ENCODE assay signal across 10 cellular contexts in the genomic region with DNA sequence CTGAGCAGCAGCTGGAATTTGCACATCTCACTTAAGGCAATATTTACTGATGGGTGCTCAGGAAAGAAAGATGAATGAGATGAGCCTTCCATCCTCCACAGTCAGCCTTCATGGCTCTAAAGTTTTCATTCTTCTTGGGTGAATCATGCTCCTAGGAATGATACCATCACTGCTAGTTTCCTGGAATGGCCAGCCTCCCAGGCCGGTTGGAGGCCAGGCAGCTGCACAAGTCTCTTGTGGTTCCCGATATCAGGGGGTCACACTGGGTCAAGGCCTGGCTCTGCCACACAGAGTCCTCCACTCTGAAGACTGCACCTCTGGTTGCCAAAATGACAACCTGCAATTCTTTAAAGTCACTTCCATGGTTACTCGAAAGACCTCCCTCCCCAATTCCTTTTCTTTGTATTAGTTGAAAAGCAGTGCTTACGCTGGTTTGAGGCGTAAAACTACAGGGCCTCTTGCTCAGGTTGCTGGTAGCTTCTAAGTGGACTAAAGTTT. TPM values are rescaled to one million over a fixed set of nuclear protein-coding genes. Genes with fewer than 3 reads are reported as not detected.
DNase-seq lines count a peak whose midpoint lies in the region; ATAC-seq and TF ChIP-seq lines count a peak whose summit lies in the region.
"Had no signal": no experiment of that assay in that cellular context is flagged by ENCODE, and none has a peak within 500 bp of the region (broad histone marks: within the 10 kb centered on the region; RNA-seq: fewer than 3 reads in every experiment).

No MANE protein-coding gene starts in this region.

- DNase-seq in H4 (ENCODE audit: low spot score) (peak; percentile 80), adipocyte (ENCODE audit: low read depth) (peak; percentile 48), heart right ventricle (peak; percentile 12 to 48), skeletal muscle cell (ENCODE audit: low read depth) (peak; percentile 63), ureter (ENCODE audit: low spot score) (no peak), NCI-H1694 treated with DMSO at 0.1 percent for 48 hours (lab: John Stamatoyannopoulos, UW) (no peak), NCI-H128 (lab: John Stamatoyannopoulos, UW; ENCODE audit: unreplicated experiment) (no peak)
- no peak for DNase-seq in activated naive CD4-positive, alpha-beta T cell treated with anti-CD3 and anti-CD28 coated beads for 36 hours
- DNase-seq: effector CD4-positive, alpha-beta T cell; natural killer cell had no signal

- peak overlapping the region in 9 of 10 donors; percentile 11 to 72 (median 58) for H3K27ac ChIP-seq in heart right ventricle

- H3K4me3 ChIP-seq in adipocyte (ENCODE audit: low read length) (no peak overlapping the region), heart right ventricle (no peak overlapping the region), skeletal muscle cell (ENCODE audit: low read depth, low read length) (no peak overlapping the region)

- ATAC-seq in heart right ventricle = peak in 7 of 8 donors; percentile 41 to 87 (median 53)
- ATAC-seq: natural killer cell had no signal

- H3K36me3 ChIP-seq in adipocyte (ENCODE audit: control insufficient read depth, insufficient read depth, low read length, severe bottlenecking) (no peaks in the 10 kb centered on the region), heart right ventricle (no peaks in the 10 kb centered on the region)

- intact Hi-C loops in heart right ventricle (cut with DNase I) = loop anchor here in 7 of 10 donors (2.0 to 10.0 kb wide), 8 partner anchors 38 to 95 kb away; a partner anchor contains a TSS
- intact Hi-C loops in activated naive CD4-positive, alpha-beta T cell treated with anti-CD3 and anti-CD28 coated beads for 36 hours (cut with micrococcal nuclease) = no loop called here

- no peaks in the 10 kb centered on the region for H3K36me3 Mint-ChIP-seq in activated naive CD4-positive, alpha-beta T cell treated with anti-CD3 and anti-CD28 coated beads for 36 hours (ENCODE audit: low read depth)
- H3K36me3 Mint-ChIP-seq: natural killer cell had no signal

- no peaks in the 10 kb centered on the region for H3K4me1 Mint-ChIP-seq in activated naive CD4-positive, alpha-beta T cell treated with anti-CD3 and anti-CD28 coated beads for 36 hours (ENCODE audit: low read depth)
- H3K4me1 Mint-ChIP-seq: natural killer cell had no signal

- H3K27me3 ChIP-seq in adipocyte (replicated peaks; ENCODE audit: control insufficient read depth, insufficient read depth, low read length) (no peaks in the 10 kb centered on the region), heart right ventricle (no peaks in the 10 kb centered on the region)

- TF ChIP-seq CTCF in heart right ventricle (IDR thresholded peaks at IDR 0.05) = no peak

- H3K9ac ChIP-seq in adipocyte (ENCODE audit: low read length) = no peak overlapping the region

- H3K4me1 ChIP-seq in adipocyte (ENCODE audit: control insufficient read depth, insufficient read depth, low read length) (peaks cover 35% of the 10 kb centered on the region), heart right ventricle (peaks cover 2 to 63% (median 30%) of the 10 kb centered on the region in 9 donors)

- no peaks in the 10 kb centered on the region for H3K27me3 Mint-ChIP-seq in activated naive CD4-positive, alpha-beta T cell treated with anti-CD3 and anti-CD28 coated beads for 36 hours (ENCODE audit: low read depth)

- CTCF ChIA-PET in activated naive CD4-positive, alpha-beta T cell treated with anti-CD3 and anti-CD28 coated beads for 36 hours (lab: Charles Lee) = no interaction called here

- 62 to 78% methylated on average over 5 of the region's 5 CpGs for WGBS in heart right ventricle, 2 donors

- H3K27ac Mint-ChIP-seq in activated naive CD4-positive, alpha-beta T cell treated with anti-CD3 and anti-CD28 coated beads for 36 hours = no peak overlapping the region
- H3K27ac Mint-ChIP-seq: natural killer cell had no signal

- H3K9me3 ChIP-seq in adipocyte (ENCODE audit: control insufficient read depth, low read length) = no peaks in the 10 kb centered on the region
- H3K9me3 ChIP-seq in heart right ventricle = no peaks in the 10 kb centered on the region

- H3K9me3 Mint-ChIP-seq in activated naive CD4-positive, alpha-beta T cell treated with anti-CD3 and anti-CD28 coated beads for 36 hours = no peaks in the 10 kb centered on the region

- no peak overlapping the region for H3K4me3 Mint-ChIP-seq in activated naive CD4-positive, alpha-beta T cell treated with anti-CD3 and anti-CD28 coated beads for 36 hours
- H3K4me3 Mint-ChIP-seq: natural killer cell had no signal

RNA-seq across cellular contexts. Expression of a gene that starts 46.2 kb away (rescaled TPM):
- total RNA-seq in H4 (2014; rRNA removed; shearing (Covaris generic)) = 0.21 TPM in 1 of 2 replicates, not detected in the other
- total RNA-seq in heart right ventricle = 100 to 1,000 TPM in 7 of 10 donors, 10 to 100 TPM in 3; 82.5 to 173 (median 121) TPM
- polyA plus RNA-seq in heart right ventricle = 100 to 1,000 TPM in 1 of 2 donors, 10 to 100 TPM in 1; 81.2 to 194 TPM
- total RNA-seq in ureter = 29.1 TPM
- not detected for total RNA-seq in activated naive CD4-positive, alpha-beta T cell treated with anti-CD3 and anti-CD28 coated beads for 36 hours
- total RNA-seq: natural killer cell had no signal

Comparison
In these comparisons a context has a peak if more than half of its experiments do, and no peak if none do; other contexts are left out.
1. DNase-seq: peak in H4 (single experiment), adipocyte (single experiment), heart right ventricle (2 of 2) and skeletal muscle cell (single experiment); none in ureter (single experiment), NCI-H1694 treated with DMSO at 0.1 percent for 48 hours (single experiment), activated naive CD4-positive, alpha-beta T cell treated with anti-CD3 and anti-CD28 coated beads for 36 hours (single experiment) and NCI-H128 (single experiment).
2. RNA of a gene that starts 46.2 kb away (total RNA-seq): 82.5 to 173 TPM in heart right ventricle and 29.1 TPM in ureter (single experiment); 0.21 TPM in H4 and not detected in activated naive CD4-positive, alpha-beta T cell treated with anti-CD3 and anti-CD28 coated beads for 36 hours; every median in the first group is over 10 times any median in the second.